7 cellular contexts compared by ENCODE assay signal in genomic region chr16:87780385-87780989, GRCh38. TPM values are rescaled to one million over a fixed set of nuclear protein-coding genes. Genes with fewer than 3 reads are reported as not detected.
DNase-seq lines count a peak whose midpoint lies in the region; ATAC-seq and TF ChIP-seq lines count a peak whose summit lies in the region.

No MANE protein-coding gene starts in this region.

- DNase-seq in NCI-H1436 (lab: John Stamatoyannopoulos, UW) (peak; percentile 71), fibroblast of the aortic adventitia (ENCODE audit: low read depth) (peak; percentile 17), G401 (ENCODE audit: low spot score) (no peak)
- peak; percentile 84 for DNase-seq in activated CD4-positive, alpha-beta memory T cell treated with anti-CD3 and anti-CD28 coated beads for 36 hours
- peak; percentile 55 to 59 for DNase-seq in stimulated activated CD8-positive, alpha-beta memory T cell treated with anti-CD3 and anti-CD28 coated beads, Interleukin-2, amount 100 ng/mL, for 48 hours (ENCODE audit: low read depth in 2 of 2)

- no peaks in the 10 kb centered on the region for H3K36me3 Mint-ChIP-seq in activated CD4-positive, alpha-beta memory T cell treated with anti-CD3 and anti-CD28 coated beads for 36 hours

- ATAC-seq in GM18505 (IDR thresholded peaks at IDR 0.05; ENCODE audit: unreplicated experiment), result no peak
- no peak for ATAC-seq in GM19035 (IDR thresholded peaks at IDR 0.05; ENCODE audit: unreplicated experiment)

- H3K4me3 ChIP-seq in fibroblast of the aortic adventitia (ENCODE audit: low read depth, low read length), result no peak overlapping the region

- in situ Hi-C loops in G401 (cut with HindIII; ENCODE audit: low sequenced_read_pairs), result no loop called here

- peak overlapping the region; percentile 54 for H3K4me3 Mint-ChIP-seq in activated CD4-positive, alpha-beta memory T cell treated with anti-CD3 and anti-CD28 coated beads for 36 hours

- CTCF ChIA-PET in activated CD4-positive, alpha-beta memory T cell treated with anti-CD3 and anti-CD28 coated beads for 36 hours (lab: Charles Lee), result interaction anchor here (0.6 to 4.2 kb wide), 17 partner anchors 11 to 183 kb away, joined by 3 to 275 read pairs (median 9); partner anchors contain the start of genes KLHDC4 and SLC7A5

- intact Hi-C loops in activated CD4-positive, alpha-beta memory T cell treated with anti-CD3 and anti-CD28 coated beads for 36 hours (cut with micrococcal nuclease), result loop anchor here (1.0 kb wide), 1 partner anchor 173 kb away; no protein-coding TSS in a partner anchor

- H3K4me1 Mint-ChIP-seq in activated CD4-positive, alpha-beta memory T cell treated with anti-CD3 and anti-CD28 coated beads for 36 hours (ENCODE audit: low read depth), result peaks cover 43% of the 10 kb centered on the region

- POLR2A ChIA-PET in activated CD4-positive, alpha-beta memory T cell treated with anti-CD3 and anti-CD28 coated beads for 36 hours (lab: Charles Lee), result interaction anchor here (0.9 to 3.4 kb wide), 13 partner anchors 13 to 171 kb away, joined by 3 to 70 read pairs (median 8); partner anchors contain the start of genes BANP and SLC7A5

- H3K27me3 Mint-ChIP-seq in activated CD4-positive, alpha-beta memory T cell treated with anti-CD3 and anti-CD28 coated beads for 36 hours, result no peaks in the 10 kb centered on the region

- peak; percentile 38 for TF ChIP-seq POLR2A in GM18505 (IDR thresholded peaks at IDR 0.05; ENCODE audit: borderline replicate concordance, extremely low read depth, insufficient read depth, insufficient read length)

- peak overlapping the region; percentile 95 for H3K27ac Mint-ChIP-seq in activated CD4-positive, alpha-beta memory T cell treated with anti-CD3 and anti-CD28 coated beads for 36 hours

- no peaks in the 10 kb centered on the region for H3K9me3 Mint-ChIP-seq in activated CD4-positive, alpha-beta memory T cell treated with anti-CD3 and anti-CD28 coated beads for 36 hours

- TF ChIP-seq CTCF in fibroblast of the aortic adventitia (IDR thresholded peaks at IDR 0.05; ENCODE audit: insufficient read depth, low read length), result no peak

RNA-seq across cellular contexts. Expression of gene KLHDC4, which starts 14.7 kb away (rescaled TPM):
- total RNA-seq in activated CD4-positive, alpha-beta memory T cell treated with anti-CD3 and anti-CD28 coated beads for 36 hours, result 10 to 100 TPM; 65.9 to 70.2 TPM
- 21.6 and 29.2 TPM in 2 replicates for total RNA-seq in fibroblast of the aortic adventitia (ENCODE audit: low replicate concordance)
- 41.2 and 42.5 TPM in 2 replicates for total RNA-seq in G401 (2014; rRNA removed; shearing (Covaris generic))
